Comparison of ENCODE assay signal across 1 cellular context in the genomic region with DNA sequence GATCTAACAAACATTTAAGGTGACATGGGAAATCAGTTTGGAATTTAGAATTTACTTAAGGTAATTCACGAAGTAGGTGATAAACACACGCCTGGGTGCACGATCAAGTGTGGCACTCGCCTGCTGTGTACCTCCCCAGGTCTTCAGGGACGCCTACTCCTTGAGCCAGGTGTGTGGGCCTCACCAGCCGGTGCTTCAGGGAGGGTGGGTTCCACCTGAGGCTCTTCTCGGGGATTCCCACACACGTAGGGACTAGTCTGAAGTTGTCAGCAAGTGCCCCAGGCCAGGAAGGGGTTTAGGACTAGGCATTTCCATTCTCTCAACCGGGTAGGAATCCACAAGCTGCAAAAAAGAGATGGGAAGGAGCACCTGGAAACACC.
TF ChIP-seq lines count a peak whose summit lies in the region.

No MANE protein-coding gene starts in this region.

TF ChIP-seq in SK-N-SH, 30 proteins besides CTCF, POLR2A, EP300 and RAD21 (continued from another document):
- TF ChIP-seq, protein P1, sequence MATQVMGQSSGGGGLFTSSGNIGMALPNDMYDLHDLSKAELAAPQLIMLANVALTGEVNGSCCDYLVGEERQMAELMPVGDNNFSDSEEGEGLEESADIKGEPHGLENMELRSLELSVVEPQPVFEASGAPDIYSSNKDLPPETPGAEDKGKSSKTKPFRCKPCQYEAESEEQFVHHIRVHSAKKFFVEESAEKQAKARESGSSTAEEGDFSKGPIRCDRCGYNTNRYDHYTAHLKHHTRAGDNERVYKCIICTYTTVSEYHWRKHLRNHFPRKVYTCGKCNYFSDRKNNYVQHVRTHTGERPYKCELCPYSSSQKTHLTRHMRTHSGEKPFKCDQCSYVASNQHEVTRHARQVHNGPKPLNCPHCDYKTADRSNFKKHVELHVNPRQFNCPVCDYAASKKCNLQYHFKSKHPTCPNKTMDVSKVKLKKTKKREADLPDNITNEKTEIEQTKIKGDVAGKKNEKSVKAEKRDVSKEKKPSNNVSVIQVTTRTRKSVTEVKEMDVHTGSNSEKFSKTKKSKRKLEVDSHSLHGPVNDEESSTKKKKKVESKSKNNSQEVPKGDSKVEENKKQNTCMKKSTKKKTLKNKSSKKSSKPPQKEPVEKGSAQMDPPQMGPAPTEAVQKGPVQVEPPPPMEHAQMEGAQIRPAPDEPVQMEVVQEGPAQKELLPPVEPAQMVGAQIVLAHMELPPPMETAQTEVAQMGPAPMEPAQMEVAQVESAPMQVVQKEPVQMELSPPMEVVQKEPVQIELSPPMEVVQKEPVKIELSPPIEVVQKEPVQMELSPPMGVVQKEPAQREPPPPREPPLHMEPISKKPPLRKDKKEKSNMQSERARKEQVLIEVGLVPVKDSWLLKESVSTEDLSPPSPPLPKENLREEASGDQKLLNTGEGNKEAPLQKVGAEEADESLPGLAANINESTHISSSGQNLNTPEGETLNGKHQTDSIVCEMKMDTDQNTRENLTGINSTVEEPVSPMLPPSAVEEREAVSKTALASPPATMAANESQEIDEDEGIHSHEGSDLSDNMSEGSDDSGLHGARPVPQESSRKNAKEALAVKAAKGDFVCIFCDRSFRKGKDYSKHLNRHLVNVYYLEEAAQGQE (IDR thresholded peaks at IDR 0.05; ENCODE audit: low read depth, low read length), result no peak
- TF ChIP-seq, protein P2, sequence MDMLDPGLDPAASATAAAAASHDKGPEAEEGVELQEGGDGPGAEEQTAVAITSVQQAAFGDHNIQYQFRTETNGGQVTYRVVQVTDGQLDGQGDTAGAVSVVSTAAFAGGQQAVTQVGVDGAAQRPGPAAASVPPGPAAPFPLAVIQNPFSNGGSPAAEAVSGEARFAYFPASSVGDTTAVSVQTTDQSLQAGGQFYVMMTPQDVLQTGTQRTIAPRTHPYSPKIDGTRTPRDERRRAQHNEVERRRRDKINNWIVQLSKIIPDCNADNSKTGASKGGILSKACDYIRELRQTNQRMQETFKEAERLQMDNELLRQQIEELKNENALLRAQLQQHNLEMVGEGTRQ (IDR thresholded peaks at IDR 0.05; ENCODE audit: borderline replicate concordance, low read depth, low read length), result no peak
- TF ChIP-seq TEAD4 (IDR thresholded peaks at IDR 0.05; ENCODE audit: borderline replicate concordance, insufficient read depth), result no peak
- no peak for TF ChIP-seq FOSL2 (IDR thresholded peaks at IDR 0.05; ENCODE audit: borderline replicate concordance, low read depth)
- TF ChIP-seq, protein P3, sequence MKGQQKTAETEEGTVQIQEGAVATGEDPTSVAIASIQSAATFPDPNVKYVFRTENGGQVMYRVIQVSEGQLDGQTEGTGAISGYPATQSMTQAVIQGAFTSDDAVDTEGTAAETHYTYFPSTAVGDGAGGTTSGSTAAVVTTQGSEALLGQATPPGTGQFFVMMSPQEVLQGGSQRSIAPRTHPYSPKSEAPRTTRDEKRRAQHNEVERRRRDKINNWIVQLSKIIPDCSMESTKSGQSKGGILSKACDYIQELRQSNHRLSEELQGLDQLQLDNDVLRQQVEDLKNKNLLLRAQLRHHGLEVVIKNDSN (IDR thresholded peaks at IDR 0.05; ENCODE audit: borderline replicate concordance, low read depth), result no peak
- TF ChIP-seq RXRA (IDR thresholded peaks at IDR 0.05; ENCODE audit: borderline replicate concordance, low read depth), result no peak
- TF ChIP-seq GATA2 (CRISPR knock-in tag; IDR thresholded peaks at IDR 0.05), result no peak
- no peak for TF ChIP-seq TAF1 (IDR thresholded peaks at IDR 0.05; ENCODE audit: borderline replicate concordance, low read depth, low read length)
- no peak for TF ChIP-seq NFIC (IDR thresholded peaks at IDR 0.05; ENCODE audit: borderline replicate concordance)
